In the genomic region with DNA sequence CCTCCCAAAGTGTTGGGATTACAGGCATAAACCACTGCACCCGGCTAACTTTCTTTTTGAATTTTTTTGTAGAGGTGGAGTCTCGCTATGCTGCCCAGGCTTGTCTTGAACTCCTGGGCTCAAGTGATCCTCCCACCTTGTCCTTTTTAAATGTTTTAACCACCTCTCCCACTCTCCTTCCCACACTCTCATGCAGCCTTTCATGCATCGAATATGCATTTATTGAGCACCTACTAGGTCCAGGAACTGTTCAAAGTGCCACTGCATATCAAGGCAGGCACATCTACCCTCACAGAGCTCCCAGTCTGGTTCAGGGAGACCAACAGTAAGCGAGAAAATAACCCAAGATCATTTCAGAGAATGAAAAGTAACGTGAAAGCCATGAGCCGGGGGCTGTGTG, we compare ENCODE assay signal across 1 cellular context.
TF ChIP-seq lines count a peak whose summit lies in the region.

No MANE protein-coding gene starts in this region.

TF ChIP-seq in endothelial cell of umbilical vein, 7 proteins besides CTCF, POLR2A, EP300 and RAD21:
- TF ChIP-seq EZH2 (IDR thresholded peaks at IDR 0.05; ENCODE audit: borderline replicate concordance, low read depth, low read length, severe bottlenecking): no peak
- TF ChIP-seq, protein P1, sequence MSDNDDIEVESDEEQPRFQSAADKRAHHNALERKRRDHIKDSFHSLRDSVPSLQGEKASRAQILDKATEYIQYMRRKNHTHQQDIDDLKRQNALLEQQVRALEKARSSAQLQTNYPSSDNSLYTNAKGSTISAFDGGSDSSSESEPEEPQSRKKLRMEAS (IDR thresholded peaks at IDR 0.05; ENCODE audit: insufficient read depth, insufficient read length): no peak
- no peak for TF ChIP-seq POLR2AphosphoS5 (IDR thresholded peaks at IDR 0.05; ENCODE audit: insufficient read depth, low read depth, low read length)
- TF ChIP-seq FOS (IDR thresholded peaks at IDR 0.05; ENCODE audit: borderline replicate concordance, insufficient read depth, low read length): no peak
- no peak for TF ChIP-seq JUN (IDR thresholded peaks at IDR 0.05; ENCODE audit: borderline replicate concordance, insufficient read depth, insufficient read length, low read depth)
- no peak for TF ChIP-seq GATA2 (IDR thresholded peaks at IDR 0.05; ENCODE audit: insufficient read depth, insufficient read length, low read depth, low read length)
